10 cellular contexts compared by ENCODE assay signal in genomic region chr20:30284533-30284932, GRCh38.
DNase-seq lines count a peak whose midpoint lies in the region; ATAC-seq and TF ChIP-seq lines count a peak whose summit lies in the region.
"Had no signal": no experiment of that assay in that cellular context is flagged by ENCODE, and none has a peak within 500 bp of the region (broad histone marks: within the 10 kb centered on the region; RNA-seq: fewer than 3 reads in every experiment).

No MANE protein-coding gene starts in this region.

- no peak for ATAC-seq in natural killer cell treated with Interleukin-12 subunit alpha and Interleukin-12 subunit beta and Interleukin-15 and Interleukin-18, amount 100 ng/mL, for 72 hours
- no peak for ATAC-seq in GM19467 (IDR thresholded peaks at IDR 0.05; ENCODE audit: unreplicated experiment)
- ATAC-seq in GM19351 (IDR thresholded peaks at IDR 0.05; ENCODE audit: unreplicated experiment), result no peak
- no peak for ATAC-seq in GM18909 (IDR thresholded peaks at IDR 0.05; ENCODE audit: poor library complexity, unreplicated experiment)

- TF ChIP-seq CTCF in BJ (IDR thresholded peaks at IDR 0.05; ENCODE audit: insufficient read depth, low read depth, low read length), result no peak

- no peak overlapping the region for H3K9ac ChIP-seq in HUES48 (ENCODE audit: low read depth, low read length)

- H3K4me1 Mint-ChIP-seq in natural killer cell treated with Interleukin-12 subunit alpha and Interleukin-12 subunit beta and Interleukin-15 and Interleukin-18, amount 100 ng/mL, for 72 hours (ENCODE audit: low read depth in 2 of 2), result peaks cover 20 to 30% of the 10 kb centered on the region in 2 donors

- peak overlapping the region; percentile 75 for H3K4me3 Mint-ChIP-seq in natural killer cell treated with Interleukin-12 subunit alpha and Interleukin-12 subunit beta and Interleukin-15 and Interleukin-18, amount 100 ng/mL, for 72 hours

- no peak overlapping the region for H3K27ac ChIP-seq in HUES48 (ENCODE audit: low read depth, low read length)
- peak overlapping the region; percentile 39 for H3K27ac ChIP-seq in cingulate gyrus (ENCODE audit: low read depth, low read length)
- H3K27ac ChIP-seq: uterus had no signal

- H3K9me3 ChIP-seq in HUES48 (ENCODE audit: control insufficient read depth, insufficient read depth, low read length), result peaks cover 14% of the 10 kb centered on the region
- H3K9me3 ChIP-seq: mucosa of descending colon, uterus had no signal

- H3K4me1 ChIP-seq in HUES48 (ENCODE audit: control insufficient read depth, insufficient read depth, low read length), result no peaks in the 10 kb centered on the region
- H3K4me1 ChIP-seq: uterus had no signal

- peaks cover 8% of the 10 kb centered on the region for H3K9me3 Mint-ChIP-seq in natural killer cell treated with Interleukin-12 subunit alpha and Interleukin-12 subunit beta and Interleukin-15 and Interleukin-18, amount 100 ng/mL, for 72 hours

- H3K4me3 ChIP-seq in BJ (ENCODE audit: low read depth, low read length), result peak overlapping the region; percentile 13; the same call in 1 of the 2 replicates
- H3K4me3 ChIP-seq in HUES48 (ENCODE audit: low read depth, low read length), result peak overlapping the region; percentile 24; the same call in 1 of the 2 replicates

- DNase-seq in BJ (ENCODE audit: low read depth) (no peak), kidney tubule cell (ENCODE audit: low spot score) (no peak)
- DNase-seq in natural killer cell treated with Interleukin-12 subunit alpha and Interleukin-12 subunit beta and Interleukin-15 and Interleukin-18, amount 100 ng/mL, for 72 hours (ENCODE audit: low spot score), result no peak

- H3K27me3 ChIP-seq in BJ (ENCODE audit: control insufficient read depth, insufficient read depth, low read length) (no peaks in the 10 kb centered on the region), HUES48 (ENCODE audit: control insufficient read depth, insufficient read depth, low read length) (peaks cover 3% of the 10 kb centered on the region; the same call in 1 of the 2 replicates)
- H3K27me3 ChIP-seq: uterus had no signal

- POLR2A ChIA-PET in BJ (lab: Charles Lee), result no interaction called here

- peak overlapping the region in 1 of 2 donors; percentile 74 for H3K27ac Mint-ChIP-seq in natural killer cell treated with Interleukin-12 subunit alpha and Interleukin-12 subunit beta and Interleukin-15 and Interleukin-18, amount 100 ng/mL, for 72 hours

- H3K36me3 Mint-ChIP-seq in natural killer cell treated with Interleukin-12 subunit alpha and Interleukin-12 subunit beta and Interleukin-15 and Interleukin-18, amount 100 ng/mL, for 72 hours, result peaks cover 4% of the 10 kb centered on the region

- H3K27me3 Mint-ChIP-seq in natural killer cell treated with Interleukin-12 subunit alpha and Interleukin-12 subunit beta and Interleukin-15 and Interleukin-18, amount 100 ng/mL, for 72 hours, result no peaks in the 10 kb centered on the region

- H3K36me3 ChIP-seq in BJ (ENCODE audit: control insufficient read depth, insufficient read depth, low read length) (no peaks in the 10 kb centered on the region), HUES48 (ENCODE audit: control insufficient read depth, insufficient read depth, low read length) (no peaks in the 10 kb centered on the region)
- H3K36me3 ChIP-seq: uterus had no signal

- CTCF ChIA-PET in BJ (lab: Yijun Ruan, JAX), result no interaction called here
